ENCODE assay signal across 8 cellular contexts in genomic region chr12:57756406-57757341, GRCh38. TPM values are rescaled to one million over a fixed set of nuclear protein-coding genes. Genes with fewer than 3 reads are reported as not detected.
A peak's percentile ranks its signal among the peaks of the same experiment; 100 is the strongest.
DNase-seq lines count a peak whose midpoint lies in the region; ATAC-seq and TF ChIP-seq lines count a peak whose summit lies in the region.

No MANE protein-coding gene starts in this region.

- peak overlapping the region; percentile 73 for H3K4me3 ChIP-seq in epithelial cell of proximal tubule (ENCODE audit: low read depth, low read length)

- H3K27me3 Mint-ChIP-seq in activated CD8-positive, alpha-beta memory T cell treated with anti-CD3 and anti-CD28 coated beads, Interleukin-2, amount 10 ng/mL, durations not matched to agents 7 days and 5 days: no peaks in the 10 kb centered on the region
- H3K27me3 Mint-ChIP-seq in progenitor cell of endocrine pancreas: no peaks in the 10 kb centered on the region

- H3K9me3 Mint-ChIP-seq in activated CD8-positive, alpha-beta memory T cell treated with anti-CD3 and anti-CD28 coated beads, Interleukin-2, amount 10 ng/mL, durations not matched to agents 7 days and 5 days (ENCODE audit: low read depth): no peaks in the 10 kb centered on the region
- no peaks in the 10 kb centered on the region for H3K9me3 Mint-ChIP-seq in progenitor cell of endocrine pancreas (ENCODE audit: low read depth)

- peak; percentile 25 for ATAC-seq in GM18909 (IDR thresholded peaks at IDR 0.05; ENCODE audit: poor library complexity, unreplicated experiment)
- peak; percentile 25 for ATAC-seq in activated CD8-positive, alpha-beta memory T cell treated with anti-CD3 and anti-CD28 coated beads, Interleukin-2, amount 10 ng/mL, durations not matched to agents 7 days and 5 days

- peaks cover 14% of the 10 kb centered on the region for H3K36me3 Mint-ChIP-seq in activated CD8-positive, alpha-beta memory T cell treated with anti-CD3 and anti-CD28 coated beads, Interleukin-2, amount 10 ng/mL, durations not matched to agents 7 days and 5 days
- peaks cover 15% of the 10 kb centered on the region for H3K36me3 Mint-ChIP-seq in progenitor cell of endocrine pancreas (ENCODE audit: insufficient read depth)

- CTCF ChIA-PET in activated CD8-positive, alpha-beta memory T cell treated with anti-CD3 and anti-CD28 coated beads, Interleukin-2, amount 10 ng/mL, durations not matched to agents 7 days and 5 days (lab: Charles Lee): interaction anchor here (0.6 to 3.5 kb wide), 32 partner anchors 8 to 327 kb away, joined by 3 to 48 read pairs (median 5); partner anchors contain the start of genes CYP27B1, EEF1AKMT3, GLI1 and METTL1

- H3K27ac ChIP-seq in 22Rv1: peak overlapping the region; percentile 91

- DNase-seq in NCI-H748 (lab: John Stamatoyannopoulos, UW; ENCODE audit: unreplicated experiment) (peak; percentile 69), epithelial cell of proximal tubule (ENCODE audit: low read depth) (no peak), progenitor cell of endocrine pancreas (ENCODE audit: low spot score, unreplicated experiment) (no peak), OCI-M2 (lab: John Stamatoyannopoulos, UW; ENCODE audit: unreplicated experiment) (no peak), NCI-H1105 treated with DMSO at 0.1 percent for 48 hours (lab: John Stamatoyannopoulos, UW) (no peak)
- DNase-seq in activated CD8-positive, alpha-beta memory T cell treated with anti-CD3 and anti-CD28 coated beads, Interleukin-2, amount 10 ng/mL, durations not matched to agents 7 days and 5 days: peak; percentile 81

- H3K4me1 Mint-ChIP-seq in activated CD8-positive, alpha-beta memory T cell treated with anti-CD3 and anti-CD28 coated beads, Interleukin-2, amount 10 ng/mL, durations not matched to agents 7 days and 5 days: peaks cover 41% of the 10 kb centered on the region
- peaks cover 30% of the 10 kb centered on the region for H3K4me1 Mint-ChIP-seq in progenitor cell of endocrine pancreas (ENCODE audit: low read depth)

- TF ChIP-seq CTCF in 22Rv1 (IDR thresholded peaks at IDR 0.05) (peak; percentile 93), epithelial cell of proximal tubule (conservative IDR thresholded peaks at IDR 0.05; ENCODE audit: low read depth, low read length) (peak; percentile 75), progenitor cell of endocrine pancreas (IDR thresholded peaks at IDR 0.05; ENCODE audit: unreplicated experiment) (peak; percentile 78)

- peak overlapping the region; percentile 75 for H3K27ac Mint-ChIP-seq in activated CD8-positive, alpha-beta memory T cell treated with anti-CD3 and anti-CD28 coated beads, Interleukin-2, amount 10 ng/mL, durations not matched to agents 7 days and 5 days
- peak overlapping the region; percentile 90 for H3K27ac Mint-ChIP-seq in progenitor cell of endocrine pancreas

- peak overlapping the region; percentile 71 for H3K4me3 Mint-ChIP-seq in activated CD8-positive, alpha-beta memory T cell treated with anti-CD3 and anti-CD28 coated beads, Interleukin-2, amount 10 ng/mL, durations not matched to agents 7 days and 5 days
- peak overlapping the region; percentile 81 for H3K4me3 Mint-ChIP-seq in progenitor cell of endocrine pancreas (ENCODE audit: low read depth)

RNA-seq across cellular contexts. Expression of gene MARCHF9, which starts 1.8 kb away (rescaled TPM):
- 10 to 100 TPM; 21.0 to 24.9 TPM for total RNA-seq in activated CD8-positive, alpha-beta memory T cell treated with anti-CD3 and anti-CD28 coated beads, Interleukin-2, amount 10 ng/mL, durations not matched to agents 7 days and 5 days
- total RNA-seq in epithelial cell of proximal tubule: 4.5 and 4.7 TPM in 2 replicates
- total RNA-seq in progenitor cell of endocrine pancreas: 33.8 and 34.3 TPM in 2 replicates

RNA-seq across cellular contexts. Expression of gene CDK4, which starts 4.6 kb away (rescaled TPM):
- 100 to 1,000 TPM; 127 to 167 TPM for total RNA-seq in activated CD8-positive, alpha-beta memory T cell treated with anti-CD3 and anti-CD28 coated beads, Interleukin-2, amount 10 ng/mL, durations not matched to agents 7 days and 5 days
- total RNA-seq in epithelial cell of proximal tubule (178 and 363 TPM in 2 replicates), progenitor cell of endocrine pancreas (194 and 208 TPM in 2 replicates)

RNA-seq across cellular contexts. Expression of gene CYP27B1, which starts 10.2 kb away (rescaled TPM):
- 1 to 10 TPM; 4.5 to 5.4 TPM for total RNA-seq in activated CD8-positive, alpha-beta memory T cell treated with anti-CD3 and anti-CD28 coated beads, Interleukin-2, amount 10 ng/mL, durations not matched to agents 7 days and 5 days
- total RNA-seq in epithelial cell of proximal tubule (0.87 and 3.6 TPM in 2 replicates), progenitor cell of endocrine pancreas (2.0 and 2.5 TPM in 2 replicates)

RNA-seq across cellular contexts. Expression of gene TSPAN31, which starts 11.8 kb away (rescaled TPM):
- total RNA-seq in activated CD8-positive, alpha-beta memory T cell treated with anti-CD3 and anti-CD28 coated beads, Interleukin-2, amount 10 ng/mL, durations not matched to agents 7 days and 5 days: 10 to 100 TPM in 1 of 2 experiments, 1 to 10 TPM in 1; 10.0 to 19.4 TPM
- total RNA-seq in epithelial cell of proximal tubule (31.6 and 40.4 TPM in 2 replicates), progenitor cell of endocrine pancreas (24.2 and 31.3 TPM in 2 replicates)

RNA-seq across cellular contexts. Expression of gene METTL1, which starts 15.2 kb away (rescaled TPM):
- 10 to 100 TPM; 22.1 to 32.1 TPM for total RNA-seq in activated CD8-positive, alpha-beta memory T cell treated with anti-CD3 and anti-CD28 coated beads, Interleukin-2, amount 10 ng/mL, durations not matched to agents 7 days and 5 days
- total RNA-seq in epithelial cell of proximal tubule: 27.3 and 43.2 TPM in 2 replicates
- total RNA-seq in progenitor cell of endocrine pancreas: 23.3 and 27.5 TPM in 2 replicates

Comparison
In these comparisons a context has a peak if more than half of its experiments do, and no peak if none do; other contexts are left out.
1. DNase-seq: peak in NCI-H748 (single experiment) and activated CD8-positive, alpha-beta memory T cell treated with anti-CD3 and anti-CD28 coated beads, Interleukin-2, amount 10 ng/mL, durations not matched to agents 7 days and 5 days (single experiment); none in epithelial cell of proximal tubule (single experiment), progenitor cell of endocrine pancreas (single experiment), OCI-M2 (single experiment) and NCI-H1105 treated with DMSO at 0.1 percent for 48 hours (single experiment).
2. Peak in every context shown above with its lines, with median percentiles within 50 percentile points of each other: CTCF ChIP-seq.